1 cellular context compared by ENCODE assay signal in the genomic region with DNA sequence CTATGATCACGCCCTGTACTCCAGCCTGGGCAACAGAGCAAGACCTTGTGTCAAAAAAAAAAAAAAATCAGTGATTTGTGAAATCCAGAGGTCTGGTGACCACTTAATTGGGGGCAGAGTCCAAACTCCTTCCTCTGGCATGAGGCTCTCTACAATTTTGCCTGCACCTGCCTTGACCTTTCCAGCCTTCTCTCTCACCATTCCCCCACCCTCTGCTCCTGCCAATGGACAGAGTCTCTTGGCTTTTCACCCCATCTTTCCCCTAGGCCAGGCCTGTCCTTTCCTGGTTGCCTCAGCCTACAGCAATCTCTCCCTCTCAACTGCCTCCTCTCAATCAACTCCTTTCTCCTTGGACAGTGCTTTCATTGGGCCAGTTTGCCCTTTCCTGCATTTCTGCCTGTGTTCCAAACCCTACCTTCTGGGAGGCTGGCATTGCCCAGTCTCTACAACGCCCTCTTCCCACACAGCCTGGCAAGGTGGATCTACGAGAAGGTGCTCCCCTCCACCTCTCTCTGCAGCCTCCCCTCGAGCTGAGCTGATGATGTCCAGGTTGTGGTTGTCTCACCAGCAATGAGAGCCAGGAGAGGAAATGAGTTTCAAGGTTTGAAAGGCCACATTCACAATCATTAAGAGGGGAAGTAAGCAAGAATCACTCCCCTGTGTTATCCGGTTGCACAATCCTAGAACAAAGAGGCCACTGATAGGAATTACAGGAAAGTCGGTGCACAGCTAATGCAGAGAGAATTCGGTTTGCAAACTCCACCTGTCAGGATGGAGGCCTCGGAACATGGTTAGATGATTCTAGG.
A peak's percentile ranks its signal among the peaks of the same experiment; 100 is the strongest.
TF ChIP-seq lines count a peak whose summit lies in the region.

No MANE protein-coding gene starts in this region.

TF ChIP-seq in HepG2, 621 proteins besides CTCF, POLR2A, EP300 and RAD21 (continued from another document and continues in another):
- TF ChIP-seq, protein P1, sequence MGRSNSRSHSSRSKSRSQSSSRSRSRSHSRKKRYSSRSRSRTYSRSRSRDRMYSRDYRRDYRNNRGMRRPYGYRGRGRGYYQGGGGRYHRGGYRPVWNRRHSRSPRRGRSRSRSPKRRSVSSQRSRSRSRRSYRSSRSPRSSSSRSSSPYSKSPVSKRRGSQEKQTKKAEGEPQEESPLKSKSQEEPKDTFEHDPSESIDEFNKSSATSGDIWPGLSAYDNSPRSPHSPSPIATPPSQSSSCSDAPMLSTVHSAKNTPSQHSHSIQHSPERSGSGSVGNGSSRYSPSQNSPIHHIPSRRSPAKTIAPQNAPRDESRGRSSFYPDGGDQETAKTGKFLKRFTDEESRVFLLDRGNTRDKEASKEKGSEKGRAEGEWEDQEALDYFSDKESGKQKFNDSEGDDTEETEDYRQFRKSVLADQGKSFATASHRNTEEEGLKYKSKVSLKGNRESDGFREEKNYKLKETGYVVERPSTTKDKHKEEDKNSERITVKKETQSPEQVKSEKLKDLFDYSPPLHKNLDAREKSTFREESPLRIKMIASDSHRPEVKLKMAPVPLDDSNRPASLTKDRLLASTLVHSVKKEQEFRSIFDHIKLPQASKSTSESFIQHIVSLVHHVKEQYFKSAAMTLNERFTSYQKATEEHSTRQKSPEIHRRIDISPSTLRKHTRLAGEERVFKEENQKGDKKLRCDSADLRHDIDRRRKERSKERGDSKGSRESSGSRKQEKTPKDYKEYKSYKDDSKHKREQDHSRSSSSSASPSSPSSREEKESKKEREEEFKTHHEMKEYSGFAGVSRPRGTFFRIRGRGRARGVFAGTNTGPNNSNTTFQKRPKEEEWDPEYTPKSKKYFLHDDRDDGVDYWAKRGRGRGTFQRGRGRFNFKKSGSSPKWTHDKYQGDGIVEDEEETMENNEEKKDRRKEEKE (IDR thresholded peaks at IDR 0.05), result no peak
- TF ChIP-seq, protein P2, sequence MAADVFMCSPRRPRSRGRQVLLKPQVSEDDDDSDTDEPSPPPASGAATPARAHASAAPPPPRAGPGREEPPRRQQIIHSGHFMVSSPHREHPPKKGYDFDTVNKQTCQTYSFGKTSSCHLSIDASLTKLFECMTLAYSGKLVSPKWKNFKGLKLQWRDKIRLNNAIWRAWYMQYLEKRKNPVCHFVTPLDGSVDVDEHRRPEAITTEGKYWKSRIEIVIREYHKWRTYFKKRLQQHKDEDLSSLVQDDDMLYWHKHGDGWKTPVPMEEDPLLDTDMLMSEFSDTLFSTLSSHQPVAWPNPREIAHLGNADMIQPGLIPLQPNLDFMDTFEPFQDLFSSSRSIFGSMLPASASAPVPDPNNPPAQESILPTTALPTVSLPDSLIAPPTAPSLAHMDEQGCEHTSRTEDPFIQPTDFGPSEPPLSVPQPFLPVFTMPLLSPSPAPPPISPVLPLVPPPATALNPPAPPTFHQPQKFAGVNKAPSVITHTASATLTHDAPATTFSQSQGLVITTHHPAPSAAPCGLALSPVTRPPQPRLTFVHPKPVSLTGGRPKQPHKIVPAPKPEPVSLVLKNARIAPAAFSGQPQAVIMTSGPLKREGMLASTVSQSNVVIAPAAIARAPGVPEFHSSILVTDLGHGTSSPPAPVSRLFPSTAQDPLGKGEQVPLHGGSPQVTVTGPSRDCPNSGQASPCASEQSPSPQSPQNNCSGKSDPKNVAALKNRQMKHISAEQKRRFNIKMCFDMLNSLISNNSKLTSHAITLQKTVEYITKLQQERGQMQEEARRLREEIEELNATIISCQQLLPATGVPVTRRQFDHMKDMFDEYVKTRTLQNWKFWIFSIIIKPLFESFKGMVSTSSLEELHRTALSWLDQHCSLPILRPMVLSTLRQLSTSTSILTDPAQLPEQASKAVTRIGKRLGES (CRISPR knock-in tag; IDR thresholded peaks at IDR 0.05; ENCODE audit: borderline replicate concordance), result peak; percentile 56; the same call in 1 of the 2 replicates
- TF ChIP-seq ISX (CRISPR knock-in tag; conservative IDR thresholded peaks at IDR 0.05) (no peak), MEIS2 (CRISPR knock-in tag; IDR thresholded peaks at IDR 0.05) (peak; percentile 80), ONECUT2 (CRISPR knock-in tag; IDR thresholded peaks at IDR 0.05) (0 out of 2 replicates have a peak, but pooled peaks have one; percentile 10), KAT7 (CRISPR knock-in tag; IDR thresholded peaks at IDR 0.05; ENCODE audit: borderline replicate concordance) (peak; percentile 60), ZNF343 (CRISPR knock-in tag; IDR thresholded peaks at IDR 0.05) (0 out of 2 replicates have a peak, but pooled peaks have one; percentile 59), ARNTL (CRISPR knock-in tag; IDR thresholded peaks at IDR 0.05) (peak; percentile 80), ZNF709 (CRISPR knock-in tag; IDR thresholded peaks at IDR 0.05) (peak; percentile 76; the same call in 1 of the 2 replicates), MIER3 (CRISPR knock-in tag; IDR thresholded peaks at IDR 0.05; ENCODE audit: borderline replicate concordance) (peak; percentile 94; the same call in 1 of the 2 replicates), BRD4 (CRISPR knock-in tag; IDR thresholded peaks at IDR 0.05) (peak; percentile 87; the same call in 1 of the 2 replicates), CENPT (CRISPR knock-in tag; IDR thresholded peaks at IDR 0.05; ENCODE audit: low read depth) (no peak), POLR2AphosphoS5 (IDR thresholded peaks at IDR 0.05; ENCODE audit: low read depth, low read length) (peak; percentile 93), ZNF891 (CRISPR knock-in tag; IDR thresholded peaks at IDR 0.05) (no peak), ZNF746 (CRISPR knock-in tag; IDR thresholded peaks at IDR 0.05) (peak; percentile 58), ZNF446 (CRISPR knock-in tag; IDR thresholded peaks at IDR 0.05) (0 out of 2 replicates have a peak, but pooled peaks have one; percentile 39), MTA3 (CRISPR knock-in tag; IDR thresholded peaks at IDR 0.05) (no peak)
- TF ChIP-seq, protein P3, sequence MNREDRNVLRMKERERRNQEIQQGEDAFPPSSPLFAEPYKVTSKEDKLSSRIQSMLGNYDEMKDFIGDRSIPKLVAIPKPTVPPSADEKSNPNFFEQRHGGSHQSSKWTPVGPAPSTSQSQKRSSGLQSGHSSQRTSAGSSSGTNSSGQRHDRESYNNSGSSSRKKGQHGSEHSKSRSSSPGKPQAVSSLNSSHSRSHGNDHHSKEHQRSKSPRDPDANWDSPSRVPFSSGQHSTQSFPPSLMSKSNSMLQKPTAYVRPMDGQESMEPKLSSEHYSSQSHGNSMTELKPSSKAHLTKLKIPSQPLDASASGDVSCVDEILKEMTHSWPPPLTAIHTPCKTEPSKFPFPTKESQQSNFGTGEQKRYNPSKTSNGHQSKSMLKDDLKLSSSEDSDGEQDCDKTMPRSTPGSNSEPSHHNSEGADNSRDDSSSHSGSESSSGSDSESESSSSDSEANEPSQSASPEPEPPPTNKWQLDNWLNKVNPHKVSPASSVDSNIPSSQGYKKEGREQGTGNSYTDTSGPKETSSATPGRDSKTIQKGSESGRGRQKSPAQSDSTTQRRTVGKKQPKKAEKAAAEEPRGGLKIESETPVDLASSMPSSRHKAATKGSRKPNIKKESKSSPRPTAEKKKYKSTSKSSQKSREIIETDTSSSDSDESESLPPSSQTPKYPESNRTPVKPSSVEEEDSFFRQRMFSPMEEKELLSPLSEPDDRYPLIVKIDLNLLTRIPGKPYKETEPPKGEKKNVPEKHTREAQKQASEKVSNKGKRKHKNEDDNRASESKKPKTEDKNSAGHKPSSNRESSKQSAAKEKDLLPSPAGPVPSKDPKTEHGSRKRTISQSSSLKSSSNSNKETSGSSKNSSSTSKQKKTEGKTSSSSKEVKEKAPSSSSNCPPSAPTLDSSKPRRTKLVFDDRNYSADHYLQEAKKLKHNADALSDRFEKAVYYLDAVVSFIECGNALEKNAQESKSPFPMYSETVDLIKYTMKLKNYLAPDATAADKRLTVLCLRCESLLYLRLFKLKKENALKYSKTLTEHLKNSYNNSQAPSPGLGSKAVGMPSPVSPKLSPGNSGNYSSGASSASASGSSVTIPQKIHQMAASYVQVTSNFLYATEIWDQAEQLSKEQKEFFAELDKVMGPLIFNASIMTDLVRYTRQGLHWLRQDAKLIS (CRISPR knock-in tag; IDR thresholded peaks at IDR 0.05), result peak; percentile 38
- TF ChIP-seq, protein P4, sequence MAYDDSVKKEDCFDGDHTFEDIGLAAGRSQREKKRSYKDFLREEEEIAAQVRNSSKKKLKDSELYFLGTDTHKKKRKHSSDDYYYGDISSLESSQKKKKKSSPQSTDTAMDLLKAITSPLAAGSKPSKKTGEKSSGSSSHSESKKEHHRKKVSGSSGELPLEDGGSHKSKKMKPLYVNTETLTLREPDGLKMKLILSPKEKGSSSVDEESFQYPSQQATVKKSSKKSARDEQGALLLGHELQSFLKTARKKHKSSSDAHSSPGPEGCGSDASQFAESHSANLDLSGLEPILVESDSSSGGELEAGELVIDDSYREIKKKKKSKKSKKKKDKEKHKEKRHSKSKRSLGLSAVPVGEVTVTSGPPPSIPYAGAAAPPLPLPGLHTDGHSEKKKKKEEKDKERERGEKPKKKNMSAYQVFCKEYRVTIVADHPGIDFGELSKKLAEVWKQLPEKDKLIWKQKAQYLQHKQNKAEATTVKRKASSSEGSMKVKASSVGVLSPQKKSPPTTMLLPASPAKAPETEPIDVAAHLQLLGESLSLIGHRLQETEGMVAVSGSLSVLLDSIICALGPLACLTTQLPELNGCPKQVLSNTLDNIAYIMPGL (CRISPR knock-in tag; IDR thresholded peaks at IDR 0.05; ENCODE audit: borderline replicate concordance in 1 of 2, low read depth in 1 of 2), result peak; percentile 18 to 59; a peak in 2 of 4 replicates
- TF ChIP-seq, protein P5, sequence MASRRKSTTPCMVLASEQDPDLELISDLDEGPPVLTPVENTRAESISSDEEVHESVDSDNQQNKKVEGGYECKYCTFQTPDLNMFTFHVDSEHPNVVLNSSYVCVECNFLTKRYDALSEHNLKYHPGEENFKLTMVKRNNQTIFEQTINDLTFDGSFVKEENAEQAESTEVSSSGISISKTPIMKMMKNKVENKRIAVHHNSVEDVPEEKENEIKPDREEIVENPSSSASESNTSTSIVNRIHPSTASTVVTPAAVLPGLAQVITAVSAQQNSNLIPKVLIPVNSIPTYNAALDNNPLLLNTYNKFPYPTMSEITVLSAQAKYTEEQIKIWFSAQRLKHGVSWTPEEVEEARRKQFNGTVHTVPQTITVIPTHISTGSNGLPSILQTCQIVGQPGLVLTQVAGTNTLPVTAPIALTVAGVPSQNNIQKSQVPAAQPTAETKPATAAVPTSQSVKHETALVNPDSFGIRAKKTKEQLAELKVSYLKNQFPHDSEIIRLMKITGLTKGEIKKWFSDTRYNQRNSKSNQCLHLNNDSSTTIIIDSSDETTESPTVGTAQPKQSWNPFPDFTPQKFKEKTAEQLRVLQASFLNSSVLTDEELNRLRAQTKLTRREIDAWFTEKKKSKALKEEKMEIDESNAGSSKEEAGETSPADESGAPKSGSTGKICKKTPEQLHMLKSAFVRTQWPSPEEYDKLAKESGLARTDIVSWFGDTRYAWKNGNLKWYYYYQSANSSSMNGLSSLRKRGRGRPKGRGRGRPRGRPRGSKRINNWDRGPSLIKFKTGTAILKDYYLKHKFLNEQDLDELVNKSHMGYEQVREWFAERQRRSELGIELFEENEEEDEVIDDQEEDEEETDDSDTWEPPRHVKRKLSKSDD (CRISPR knock-in tag; IDR thresholded peaks at IDR 0.05; ENCODE audit: low read depth), result 0 out of 2 replicates have a peak, but pooled peaks have one; percentile 67
- TF ChIP-seq, protein P6, sequence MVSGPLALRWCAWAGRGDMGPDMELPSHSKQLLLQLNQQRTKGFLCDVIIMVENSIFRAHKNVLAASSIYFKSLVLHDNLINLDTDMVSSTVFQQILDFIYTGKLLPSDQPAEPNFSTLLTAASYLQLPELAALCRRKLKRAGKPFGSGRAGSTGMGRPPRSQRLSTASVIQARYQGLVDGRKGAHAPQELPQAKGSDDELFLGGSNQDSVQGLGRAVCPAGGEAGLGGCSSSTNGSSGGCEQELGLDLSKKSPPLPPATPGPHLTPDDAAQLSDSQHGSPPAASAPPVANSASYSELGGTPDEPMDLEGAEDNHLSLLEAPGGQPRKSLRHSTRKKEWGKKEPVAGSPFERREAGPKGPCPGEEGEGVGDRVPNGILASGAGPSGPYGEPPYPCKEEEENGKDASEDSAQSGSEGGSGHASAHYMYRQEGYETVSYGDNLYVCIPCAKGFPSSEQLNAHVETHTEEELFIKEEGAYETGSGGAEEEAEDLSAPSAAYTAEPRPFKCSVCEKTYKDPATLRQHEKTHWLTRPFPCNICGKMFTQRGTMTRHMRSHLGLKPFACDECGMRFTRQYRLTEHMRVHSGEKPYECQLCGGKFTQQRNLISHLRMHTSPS (CRISPR knock-in tag; IDR thresholded peaks at IDR 0.05; ENCODE audit: low read depth), result peak; percentile 55
- TF ChIP-seq, protein P7, sequence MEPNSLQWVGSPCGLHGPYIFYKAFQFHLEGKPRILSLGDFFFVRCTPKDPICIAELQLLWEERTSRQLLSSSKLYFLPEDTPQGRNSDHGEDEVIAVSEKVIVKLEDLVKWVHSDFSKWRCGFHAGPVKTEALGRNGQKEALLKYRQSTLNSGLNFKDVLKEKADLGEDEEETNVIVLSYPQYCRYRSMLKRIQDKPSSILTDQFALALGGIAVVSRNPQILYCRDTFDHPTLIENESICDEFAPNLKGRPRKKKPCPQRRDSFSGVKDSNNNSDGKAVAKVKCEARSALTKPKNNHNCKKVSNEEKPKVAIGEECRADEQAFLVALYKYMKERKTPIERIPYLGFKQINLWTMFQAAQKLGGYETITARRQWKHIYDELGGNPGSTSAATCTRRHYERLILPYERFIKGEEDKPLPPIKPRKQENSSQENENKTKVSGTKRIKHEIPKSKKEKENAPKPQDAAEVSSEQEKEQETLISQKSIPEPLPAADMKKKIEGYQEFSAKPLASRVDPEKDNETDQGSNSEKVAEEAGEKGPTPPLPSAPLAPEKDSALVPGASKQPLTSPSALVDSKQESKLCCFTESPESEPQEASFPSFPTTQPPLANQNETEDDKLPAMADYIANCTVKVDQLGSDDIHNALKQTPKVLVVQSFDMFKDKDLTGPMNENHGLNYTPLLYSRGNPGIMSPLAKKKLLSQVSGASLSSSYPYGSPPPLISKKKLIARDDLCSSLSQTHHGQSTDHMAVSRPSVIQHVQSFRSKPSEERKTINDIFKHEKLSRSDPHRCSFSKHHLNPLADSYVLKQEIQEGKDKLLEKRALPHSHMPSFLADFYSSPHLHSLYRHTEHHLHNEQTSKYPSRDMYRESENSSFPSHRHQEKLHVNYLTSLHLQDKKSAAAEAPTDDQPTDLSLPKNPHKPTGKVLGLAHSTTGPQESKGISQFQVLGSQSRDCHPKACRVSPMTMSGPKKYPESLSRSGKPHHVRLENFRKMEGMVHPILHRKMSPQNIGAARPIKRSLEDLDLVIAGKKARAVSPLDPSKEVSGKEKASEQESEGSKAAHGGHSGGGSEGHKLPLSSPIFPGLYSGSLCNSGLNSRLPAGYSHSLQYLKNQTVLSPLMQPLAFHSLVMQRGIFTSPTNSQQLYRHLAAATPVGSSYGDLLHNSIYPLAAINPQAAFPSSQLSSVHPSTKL (CRISPR knock-in tag; IDR thresholded peaks at IDR 0.05), result peak; percentile 97
